ENCODE assay signal across 8 cellular contexts in genomic region chrX:13074297-13075262, GRCh38. TPM values are rescaled to one million over a fixed set of nuclear protein-coding genes. Genes with fewer than 3 reads are reported as not detected.
DNase-seq lines count a peak whose midpoint lies in the region; ATAC-seq, FAIRE-seq and TF ChIP-seq lines count a peak whose summit lies in the region.

No MANE protein-coding gene starts in this region.

- CTCF ChIA-PET in T-cell (lab: Charles Lee), result interaction anchor here in 1 of 2 donors (1.1 kb wide), 1 partner anchor 128 kb away, joined by 3 read pairs; no protein-coding TSS in a partner anchor
- CTCF ChIA-PET in Caco-2 (lab: Charles Lee), result no interaction called here

- no peak for TF ChIP-seq CTCF in CD14-positive monocyte (IDR thresholded peaks at IDR 0.05)
- TF ChIP-seq CTCF in Caco-2 (IDR thresholded peaks at IDR 0.05; ENCODE audit: insufficient read depth in 1 of 2, low read depth in 1 of 2, low read length in 1 of 2, severe bottlenecking in 1 of 2, unreplicated experiment in 1 of 2), result no peak
- TF ChIP-seq CTCF in gastroesophageal sphincter (IDR thresholded peaks at IDR 0.05), result no peak

- intact Hi-C loops in CD14-positive monocyte (cut with micrococcal nuclease) (no loop called here), Caco-2 (cut with micrococcal nuclease; ENCODE audit: unreplicated experiment) (no loop called here)

- H3K4me3 Mint-ChIP-seq in CD14-positive monocyte, result no peak overlapping the region
- peak overlapping the region in 2 of 3 donors; percentile 1 to 34 for H3K4me3 Mint-ChIP-seq in T-cell
- H3K4me3 Mint-ChIP-seq in Caco-2 (ENCODE audit: unreplicated experiment), result no peak overlapping the region

- H3K4me1 ChIP-seq in Caco-2 (peaks cover 8% of the 10 kb centered on the region; the same call in 1 of the 2 replicates), gastroesophageal sphincter (peaks cover 0 to 15% (median 0%) of the 10 kb centered on the region in 3 donors)

- DNase-seq in CD14-positive monocyte (ENCODE audit: low spot score), result no peak
- DNase-seq in T-cell, result peak in 2 of 34 experiments; percentile 29 to 30
- DNase-seq in Caco-2, result no peak
- DNase-seq in frontal cortex (ENCODE audit: low spot score in 2 of 2), result no peak
- DNase-seq in GOT3 (lab: John Stamatoyannopoulos, UW), result no peak

- H3K9me3 ChIP-seq in Caco-2, result no peaks in the 10 kb centered on the region
- H3K9me3 ChIP-seq in gastroesophageal sphincter, result no peaks in the 10 kb centered on the region

- WGBS in gastroesophageal sphincter (ENCODE audit: low coverage in 1 of 2), 2 donors, result 78 to 80% methylated on average over 6 of the region's 9 CpGs

- H3K36me3 ChIP-seq in Caco-2 (ENCODE audit: control insufficient read depth, insufficient read depth, low read length), result no peaks in the 10 kb centered on the region
- H3K36me3 ChIP-seq in gastroesophageal sphincter, result no peaks in the 10 kb centered on the region

- peaks cover 0 to 48% (median 0%) of the 10 kb centered on the region in 3 donors for H3K27me3 Mint-ChIP-seq in CD14-positive monocyte (ENCODE audit: low read depth in 3 of 3)
- H3K27me3 Mint-ChIP-seq in T-cell, result peaks cover 0 to 19% of the 10 kb centered on the region in 2 donors
- no peaks in the 10 kb centered on the region for H3K27me3 Mint-ChIP-seq in Caco-2 (ENCODE audit: insufficient read depth, unreplicated experiment)

- H3K27me3 ChIP-seq in Caco-2 (replicated peaks; ENCODE audit: control insufficient read depth, insufficient read depth, low read length) (no peaks in the 10 kb centered on the region), gastroesophageal sphincter (no peaks in the 10 kb centered on the region)

- BruUV-seq in Caco-2 (replicated peaks; lab: Mats Ljungman, UMichigan), result no TSS peak

- ATAC-seq in GM19035 (IDR thresholded peaks at IDR 0.05; ENCODE audit: unreplicated experiment), result peak; percentile 75
- ATAC-seq in HG02884 (IDR thresholded peaks at IDR 0.05; ENCODE audit: unreplicated experiment), result peak; percentile 76
- peak; percentile 94 to 98 (median 95) for ATAC-seq in T-cell (replicated peaks in 1 of 4)
- no peak for ATAC-seq in gastroesophageal sphincter

- H3K9me3 Mint-ChIP-seq in CD14-positive monocyte (peaks cover 0 to 14% (median 8%) of the 10 kb centered on the region in 7 donors), T-cell (peaks cover 0 to 3% (median 0%) of the 10 kb centered on the region in 3 donors), Caco-2 (ENCODE audit: unreplicated experiment) (no peaks in the 10 kb centered on the region)

- no peak for TF ChIP-seq EP300 in gastroesophageal sphincter (IDR thresholded peaks at IDR 0.05)

- FAIRE-seq in frontal cortex (lab: Jason Lieb, UNC), result no peak

- no peak for TF ChIP-seq POLR2A in gastroesophageal sphincter (IDR thresholded peaks at IDR 0.05)

- H3K4me3 ChIP-seq in Caco-2 (ENCODE audit: low read depth, low read length) (no peak overlapping the region), gastroesophageal sphincter (no peak overlapping the region)

- H3K27ac Mint-ChIP-seq in CD14-positive monocyte, result peak overlapping the region in 6 of 7 donors; percentile 5 to 83 (median 73)
- H3K27ac Mint-ChIP-seq in T-cell, result peak overlapping the region; percentile 89 to 99
- no peak overlapping the region for H3K27ac Mint-ChIP-seq in Caco-2 (ENCODE audit: unreplicated experiment)

- no peak overlapping the region for H3K27ac ChIP-seq in gastroesophageal sphincter

- H3K4me1 Mint-ChIP-seq in CD14-positive monocyte (peaks cover 33% of the 10 kb centered on the region), T-cell (peaks cover 48 to 56% (median 50%) of the 10 kb centered on the region in 3 donors), Caco-2 (ENCODE audit: low read depth, unreplicated experiment) (no peaks in the 10 kb centered on the region)

- POLR2A ChIA-PET in T-cell (lab: Charles Lee), result interaction anchor here in 1 of 2 donors (0.9 to 1.2 kb wide), 2 partner anchors 16 to 64 kb away, joined by 3 read pairs; no protein-coding TSS in a partner anchor
- POLR2A ChIA-PET in Caco-2 (lab: Charles Lee), result no interaction called here

- H3K36me3 Mint-ChIP-seq in CD14-positive monocyte (peaks cover 0 to 4% of the 10 kb centered on the region in 2 donors), T-cell (peaks cover 3% of the 10 kb centered on the region), Caco-2 (ENCODE audit: insufficient read depth, unreplicated experiment) (no peaks in the 10 kb centered on the region)

RNA-seq across cellular contexts. Expression of gene FAM9C, which starts 30.2 kb away (rescaled TPM):
- polyA plus RNA-seq in CD14-positive monocyte, result not detected
- total RNA-seq in T-cell (not detected), Caco-2 (2022) (not detected in 2 replicates), gastroesophageal sphincter (not detected), frontal cortex (0.41 TPM)

Comparison
In these comparisons a context has a peak if more than half of its experiments do, and no peak if none do; other contexts are left out.
1. H3K4me3 Mint-ChIP-seq: peak in T-cell (2 of 3); none in CD14-positive monocyte (0 of 2) and Caco-2 (single experiment).